In genomic region chr10:26318672-26319071, GRCh38 we compare ENCODE assay signal across 28 cellular contexts.
"Had no signal": no experiment of that assay in that cellular context is flagged by ENCODE, and none has a peak within 500 bp of the region (broad histone marks: within the 10 kb centered on the region; RNA-seq: fewer than 3 reads in every experiment).

No MANE protein-coding gene starts in this region.

- H3K27me3 ChIP-seq: gastrocnemius medialis, heart right ventricle, neural progenitor cell, right lobe of liver, transverse colon had no signal

- H2AFZ ChIP-seq: neural progenitor cell, parathyroid adenoma had no signal

- H3K4me1 Mint-ChIP-seq: immature natural killer cell; memory B cell; mesothelial cell of epicardium; stimulated activated memory B cell treated with anti-CD40 and anti-IgM and Interleukin-4, amounts not matched to agents 10 μg/mL and 1 μg/mL and 100 μg/mL, for 72 hours; stimulated activated naive CD8-positive, alpha-beta T cell treated with anti-CD3 and anti-CD28 coated beads, Interleukin-15, amount 100 ng/mL, for 72 hours had no signal

- H3K79me2 ChIP-seq: parathyroid adenoma had no signal

- DNase-seq: effector memory CD8-positive, alpha-beta T cell; gastrocnemius medialis; heart right ventricle; immature natural killer cell; kidney; left cardiac atrium; left ventricle myocardium inferior; lower lobe of right lung; nucleus accumbens; spleen; stimulated activated CD4-positive, alpha-beta T cell treated with anti-CD3 and anti-CD28 coated beads, Interleukin-15, amount 100 ng/mL, for 24 hours; stimulated activated CD4-positive, alpha-beta T cell treated with anti-CD3 and anti-CD28 coated beads, Interleukin-1b, Interleukin-23, amount 100 ng/mL, for 48 hours; stimulated activated CD4-positive, alpha-beta T cell treated with anti-CD3 and anti-CD28 coated beads, Interleukin-4, amount 100 ng/mL, for 24 hours; stimulated activated naive CD8-positive, alpha-beta T cell treated with anti-CD3 and anti-CD28 coated beads, Interleukin-15, amount 100 ng/mL, for 72 hours; substantia nigra; transverse colon had no signal

- H3K27ac ChIP-seq: epithelial cell of prostate, esophagus muscularis mucosa, gastrocnemius medialis, heart right ventricle, left ventricle myocardium inferior, lower lobe of right lung, neural progenitor cell, parathyroid adenoma, prostate gland, right lobe of liver, spleen, thoracic aorta, transverse colon had no signal

- H3K4me2 ChIP-seq: neural progenitor cell had no signal

- H3K4me1 ChIP-seq: esophagus muscularis mucosa, gastrocnemius medialis, heart right ventricle, left ventricle myocardium inferior, lower lobe of right lung, parathyroid adenoma, prostate gland, right lobe of liver, spleen, transverse colon had no signal

- H3K4me3 ChIP-seq: esophagus muscularis mucosa, gastrocnemius medialis, heart right ventricle, left ventricle myocardium inferior, lower lobe of right lung, neural progenitor cell, prostate gland, right lobe of liver, spleen, thoracic aorta, transverse colon had no signal

- H3K9me3 ChIP-seq: esophagus muscularis mucosa, gastrocnemius medialis, heart right ventricle, left ventricle myocardium inferior, lower lobe of right lung, prostate gland, right lobe of liver, spleen, thoracic aorta, transverse colon had no signal

- H3K27ac Mint-ChIP-seq: dendritic cell treated with granulocyte-macrophage colony-stimulating factor and Interleukin-4, amounts not matched to agents 40 ng/mL and 50 ng/mL, for 4 days; effector memory CD8-positive, alpha-beta T cell; immature natural killer cell; memory B cell; mesothelial cell of epicardium; natural killer cell treated with Interleukin-12 subunit alpha and Interleukin-12 subunit beta and Interleukin-15 and Interleukin-18, amount 100 ng/mL, for 72 hours; neural progenitor cell; stimulated activated memory B cell treated with anti-CD40 and anti-IgM and Interleukin-4, amounts not matched to agents 10 μg/mL and 1 μg/mL and 100 μg/mL, for 72 hours; stimulated activated naive CD8-positive, alpha-beta T cell treated with anti-CD3 and anti-CD28 coated beads, Interleukin-15, amount 100 ng/mL, for 72 hours had no signal

- H3K4me3 Mint-ChIP-seq: dendritic cell treated with granulocyte-macrophage colony-stimulating factor and Interleukin-4, amounts not matched to agents 40 ng/mL and 50 ng/mL, for 4 days; effector memory CD8-positive, alpha-beta T cell; immature natural killer cell; memory B cell; mesothelial cell of epicardium; natural killer cell treated with Interleukin-12 subunit alpha and Interleukin-12 subunit beta and Interleukin-15 and Interleukin-18, amount 100 ng/mL, for 72 hours; neural progenitor cell; stimulated activated memory B cell treated with anti-CD40 and anti-IgM and Interleukin-4, amounts not matched to agents 10 μg/mL and 1 μg/mL and 100 μg/mL, for 72 hours; stimulated activated naive CD8-positive, alpha-beta T cell treated with anti-CD3 and anti-CD28 coated beads, Interleukin-15, amount 100 ng/mL, for 72 hours had no signal

- H3K9me3 Mint-ChIP-seq: dendritic cell treated with granulocyte-macrophage colony-stimulating factor and Interleukin-4, amounts not matched to agents 40 ng/mL and 50 ng/mL, for 4 days; effector memory CD8-positive, alpha-beta T cell; memory B cell; mesothelial cell of epicardium; natural killer cell treated with Interleukin-12 subunit alpha and Interleukin-12 subunit beta and Interleukin-15 and Interleukin-18, amount 100 ng/mL, for 72 hours; neural progenitor cell; stimulated activated memory B cell treated with anti-CD40 and anti-IgM and Interleukin-4, amounts not matched to agents 10 μg/mL and 1 μg/mL and 100 μg/mL, for 72 hours; stimulated activated naive CD8-positive, alpha-beta T cell treated with anti-CD3 and anti-CD28 coated beads, Interleukin-15, amount 100 ng/mL, for 72 hours had no signal

- H3K36me3 ChIP-seq: esophagus muscularis mucosa, gastrocnemius medialis, heart right ventricle, left ventricle myocardium inferior, lower lobe of right lung, neural progenitor cell, prostate gland, right lobe of liver, spleen, thoracic aorta, transverse colon had no signal

- ATAC-seq: effector memory CD8-positive, alpha-beta T cell; gastrocnemius medialis; heart right ventricle; left cardiac atrium; natural killer cell treated with Interleukin-12 subunit alpha and Interleukin-12 subunit beta and Interleukin-15 and Interleukin-18, amount 100 ng/mL, for 72 hours; stimulated activated memory B cell treated with anti-CD40 and anti-IgM and Interleukin-4, amounts not matched to agents 10 μg/mL and 1 μg/mL and 100 μg/mL, for 72 hours; stimulated activated naive CD8-positive, alpha-beta T cell treated with anti-CD3 and anti-CD28 coated beads, Interleukin-15, amount 100 ng/mL, for 72 hours had no signal

- H3K36me3 Mint-ChIP-seq: immature natural killer cell; memory B cell; mesothelial cell of epicardium; natural killer cell treated with Interleukin-12 subunit alpha and Interleukin-12 subunit beta and Interleukin-15 and Interleukin-18, amount 100 ng/mL, for 72 hours; neural progenitor cell; stimulated activated memory B cell treated with anti-CD40 and anti-IgM and Interleukin-4, amounts not matched to agents 10 μg/mL and 1 μg/mL and 100 μg/mL, for 72 hours had no signal
